Comparison of ENCODE assay signal across 10 cellular contexts in genomic region chr1:77757616-77758015, GRCh38. TPM values are rescaled to one million over a fixed set of nuclear protein-coding genes. Genes with fewer than 3 reads are reported as not detected.
DNase-seq lines count a peak whose midpoint lies in the region; ATAC-seq and TF ChIP-seq lines count a peak whose summit lies in the region.
"Had no signal": no experiment of that assay in that cellular context is flagged by ENCODE, and none has a peak within 500 bp of the region (broad histone marks: within the 10 kb centered on the region; RNA-seq: fewer than 3 reads in every experiment).

No MANE protein-coding gene starts in this region.

- H3K36me3 ChIP-seq in HAP-1 (replicated peaks) (no peaks in the 10 kb centered on the region), ascending aorta (no peaks in the 10 kb centered on the region), muscle layer of duodenum (ENCODE audit: control insufficient read depth in 1 of 2, insufficient read depth in 2 of 2, low read length in 2 of 2) (no peaks in the 10 kb centered on the region)

- intact Hi-C loops in ascending aorta (cut with DNase I), result loop anchor here (2.0 to 10.0 kb wide), 4 partner anchors 75 to 357 kb away; partner anchors contain the start of genes FUBP1 and ZZZ3

- peak; percentile 37 for DNase-seq in AG09319 (ENCODE audit: extremely low read depth, low read depth)
- DNase-seq in HAP-1 (ENCODE audit: low spot score in 2 of 2), result no peak
- DNase-seq in ascending aorta (ENCODE audit: low spot score in 2 of 2), result no peak
- no peak for DNase-seq in NCI-H2227 treated with DMSO at 0.1 percent for 48 hours (lab: John Stamatoyannopoulos, UW)
- DNase-seq: activated CD8-positive, alpha-beta memory T cell treated with anti-CD3 and anti-CD28 coated beads, Interleukin-2, amount 50 U/mL, for 4 hours; stimulated activated CD4-positive, alpha-beta T cell treated with anti-CD3 and anti-CD28 coated beads, Interleukin-2, amount 100 ng/mL, for 24 hours had no signal

- H3K27me3 ChIP-seq in HAP-1 (ENCODE audit: low read depth) (no peaks in the 10 kb centered on the region), ascending aorta (no peaks in the 10 kb centered on the region), muscle layer of duodenum (ENCODE audit: low read depth, low read length) (no peaks in the 10 kb centered on the region)

- H3K4me3 ChIP-seq in HAP-1, result peak overlapping the region; percentile 88
- peak overlapping the region; percentile 90 to 96 for H3K4me3 ChIP-seq in ascending aorta
- H3K4me3 ChIP-seq in muscle layer of duodenum (ENCODE audit: low read depth in 1 of 2, low read length in 2 of 2), result peak overlapping the region in 1 of 2 donors; percentile 24

- H3K9me3 ChIP-seq in HAP-1 (no peaks in the 10 kb centered on the region), ascending aorta (no peaks in the 10 kb centered on the region), muscle layer of duodenum (ENCODE audit: control insufficient read depth in 1 of 2, low read length in 2 of 2) (no peaks in the 10 kb centered on the region)

- no peak for ATAC-seq in GM19023 (IDR thresholded peaks at IDR 0.05; ENCODE audit: unreplicated experiment)
- ATAC-seq in GM21717 (IDR thresholded peaks at IDR 0.05; ENCODE audit: unreplicated experiment), result no peak
- ATAC-seq in HG03442 (IDR thresholded peaks at IDR 0.05; ENCODE audit: unreplicated experiment), result no peak

- in situ Hi-C loops in HAP-1 (cut with MboI; ENCODE audit: low sequenced_read_pairs), result no loop called here

- TF ChIP-seq CTCF in AG09319 (IDR thresholded peaks at IDR 0.05; ENCODE audit: low read depth, low read length) (no peak), ascending aorta (IDR thresholded peaks at IDR 0.05) (no peak)

- H3K4me1 ChIP-seq in HAP-1 (peaks cover 15% of the 10 kb centered on the region), ascending aorta (peaks cover 0 to 4% of the 10 kb centered on the region in 2 donors), muscle layer of duodenum (ENCODE audit: control insufficient read depth in 1 of 2, insufficient read depth in 2 of 2, low read length in 2 of 2) (peaks cover 0 to 19% of the 10 kb centered on the region in 2 donors)

- H3K27ac ChIP-seq in ascending aorta (peak overlapping the region in 1 of 2 donors; percentile 89), muscle layer of duodenum (ENCODE audit: low read length) (peak overlapping the region; percentile 10)

RNA-seq across cellular contexts. Expression of gene USP33, which starts 2.0 kb away (rescaled TPM):
- total RNA-seq in ascending aorta, result 28.6 TPM

RNA-seq across cellular contexts. Expression of gene MIGA1, which starts 21.8 kb away (rescaled TPM):
- 13.1 TPM for total RNA-seq in ascending aorta
